9 cellular contexts compared by ENCODE assay signal in the genomic region with DNA sequence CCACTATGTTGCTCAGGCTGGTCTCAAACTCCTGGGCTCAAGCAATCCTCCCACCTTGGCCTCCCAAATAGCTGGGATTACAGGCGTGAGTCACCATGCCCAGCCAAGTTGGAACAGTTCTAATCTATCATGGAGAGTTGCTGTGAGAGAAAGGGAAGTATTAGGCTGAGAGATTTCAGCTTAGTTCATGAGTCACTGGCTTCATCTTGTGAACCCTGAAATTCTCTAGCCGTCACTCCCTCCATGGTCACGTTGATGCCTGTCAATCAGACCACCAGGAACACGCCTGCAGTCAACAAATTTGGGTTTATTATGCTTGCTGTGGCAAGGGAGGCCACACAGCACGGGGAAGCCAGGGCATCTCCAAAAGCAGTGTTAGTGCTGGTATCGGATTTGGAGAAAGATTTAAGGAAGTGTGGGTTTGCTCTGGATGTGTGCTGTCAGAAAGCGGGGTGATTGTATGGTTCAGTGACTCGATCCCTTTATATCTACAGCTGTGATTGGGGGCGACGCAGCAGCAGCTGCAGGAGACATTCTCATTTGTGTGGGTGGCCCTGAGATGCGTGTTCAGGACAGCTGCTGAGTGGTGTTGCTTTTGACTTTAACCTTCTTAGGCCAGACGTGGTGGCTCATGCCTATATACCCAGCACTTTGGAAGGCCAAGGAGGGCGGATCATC. TPM values are rescaled to one million over a fixed set of nuclear protein-coding genes. Genes with fewer than 3 reads are reported as not detected.
DNase-seq lines count a peak whose midpoint lies in the region; ATAC-seq, FAIRE-seq and TF ChIP-seq lines count a peak whose summit lies in the region.
"Had no signal": no experiment of that assay in that cellular context is flagged by ENCODE, and none has a peak within 500 bp of the region (broad histone marks: within the 10 kb centered on the region; RNA-seq: fewer than 3 reads in every experiment).

No MANE protein-coding gene starts in this region.

- H3K27ac ChIP-seq in epithelial cell of prostate (peak overlapping the region; percentile 94), thoracic aorta (peak overlapping the region; percentile 78 to 79), kidney (ENCODE audit: low read depth in 2 of 2, low read length in 2 of 2) (no peak overlapping the region)

- H3K36me3 ChIP-seq in thoracic aorta (peaks cover 17% of the 10 kb centered on the region), kidney (ENCODE audit: control insufficient read depth in 1 of 2, insufficient read depth in 2 of 2, low read length in 2 of 2) (no peaks in the 10 kb centered on the region)

- peaks cover 27 to 63% of the 10 kb centered on the region in 2 donors for H3K4me1 ChIP-seq in thoracic aorta (ENCODE audit: control insufficient read depth in 1 of 2, low read depth in 2 of 2)
- H3K4me1 ChIP-seq in kidney (ENCODE audit: control insufficient read depth in 1 of 2, insufficient read depth in 1 of 2, low read depth in 1 of 2, low read length in 2 of 2), result peaks cover 0 to 4% of the 10 kb centered on the region in 2 donors

- ATAC-seq in thoracic aorta (ENCODE audit: insufficient number of reproducible peaks, low FRiP score, low read depth) (no peak), HG03571 (IDR thresholded peaks at IDR 0.05; ENCODE audit: unreplicated experiment) (no peak)
- ATAC-seq: activated CD8-positive, alpha-beta memory T cell treated with anti-CD3 and anti-CD28 coated beads, Interleukin-2, amount 10 ng/mL, durations not matched to agents 7 days and 5 days; naive thymus-derived CD8-positive, alpha-beta T cell had no signal

- FAIRE-seq in kidney (lab: Jason Lieb, UNC), result no peak

- TF ChIP-seq CTCF in thoracic aorta (IDR thresholded peaks at IDR 0.05) (no peak), kidney (IDR thresholded peaks at IDR 0.05; ENCODE audit: borderline replicate concordance, extremely low read depth, insufficient read depth) (no peak)

- no peaks in the 10 kb centered on the region for H3K27me3 ChIP-seq in thoracic aorta (replicated peaks; ENCODE audit: insufficient read depth)

- DNase-seq in NCI-H226 (peak; percentile 91), epithelial cell of prostate (ENCODE audit: low read depth, low spot score) (peak; percentile 64), thoracic aorta (ENCODE audit: low spot score) (no peak), kidney (no peak), DMS 273 treated with DMSO at 0.1 percent for 48 hours (lab: John Stamatoyannopoulos, UW) (no peak)
- DNase-seq: activated CD8-positive, alpha-beta memory T cell treated with anti-CD3 and anti-CD28 coated beads, Interleukin-2, amount 10 ng/mL, durations not matched to agents 7 days and 5 days; KG1; naive thymus-derived CD8-positive, alpha-beta T cell had no signal

- no peaks in the 10 kb centered on the region for H3K9me3 ChIP-seq in thoracic aorta
- H3K9me3 ChIP-seq in kidney (ENCODE audit: control insufficient read depth in 1 of 2, low read length in 2 of 2), result no peaks in the 10 kb centered on the region

- intact Hi-C loops in kidney (cut with DNase I), result no loop called here

- H3K4me3 ChIP-seq in thoracic aorta, result no peak overlapping the region
- H3K4me3 ChIP-seq in kidney (ENCODE audit: low read length in 2 of 2), result no peak overlapping the region

- no peak overlapping the region for H3K9ac ChIP-seq in kidney (ENCODE audit: low read length in 2 of 2)

RNA-seq across cellular contexts. Expression of a gene that starts 18.7 kb away (rescaled TPM):
- under 1 TPM; 0.81 to 0.99 TPM for total RNA-seq in thoracic aorta
- total RNA-seq in kidney, result 0.91 TPM
- polyA plus RNA-seq in kidney (ENCODE audit: insufficient read depth, low read depth, low replicate concordance), result 11.8 TPM

RNA-seq across cellular contexts. Expression of a gene that starts 30.2 kb away (rescaled TPM):
- total RNA-seq in thoracic aorta (100 to 1,000 TPM; 731 to 997 TPM), kidney (89.3 TPM)
- polyA plus RNA-seq in kidney (ENCODE audit: insufficient read depth, low read depth, low replicate concordance), result 16.6 TPM
- total RNA-seq: activated CD8-positive, alpha-beta memory T cell treated with anti-CD3 and anti-CD28 coated beads, Interleukin-2, amount 10 ng/mL, durations not matched to agents 7 days and 5 days; naive thymus-derived CD8-positive, alpha-beta T cell had no signal
- polyA plus RNA-seq: naive thymus-derived CD8-positive, alpha-beta T cell had no signal

RNA-seq across cellular contexts. Expression of a gene that starts 46.5 kb away (rescaled TPM):
- total RNA-seq in thoracic aorta, result not detected
- total RNA-seq in kidney, result 2.0 TPM
- 25.4 TPM for polyA plus RNA-seq in kidney (ENCODE audit: insufficient read depth, low read depth, low replicate concordance)
- total RNA-seq: activated CD8-positive, alpha-beta memory T cell treated with anti-CD3 and anti-CD28 coated beads, Interleukin-2, amount 10 ng/mL, durations not matched to agents 7 days and 5 days; naive thymus-derived CD8-positive, alpha-beta T cell had no signal
- polyA plus RNA-seq: naive thymus-derived CD8-positive, alpha-beta T cell had no signal

RNA-seq across cellular contexts. Expression of a gene that starts 52.7 kb away (rescaled TPM):
- 1 to 10 TPM; 2.4 to 7.5 TPM for total RNA-seq in thoracic aorta
- total RNA-seq in kidney, result 1.5 TPM
- polyA plus RNA-seq in kidney (ENCODE audit: insufficient read depth, low read depth, low replicate concordance), result 12.2 TPM

RNA-seq across cellular contexts. Expression of a gene that starts 58.7 kb away (rescaled TPM):
- total RNA-seq in thoracic aorta (10 to 100 TPM; 52.3 to 96.9 TPM), kidney (70.7 TPM)
- polyA plus RNA-seq in kidney (ENCODE audit: insufficient read depth, low read depth, low replicate concordance), result 9.4 TPM

Comparison
In these comparisons a context has a peak if more than half of its experiments do, and no peak if none do; other contexts are left out.
1. DNase-seq: peak in NCI-H226 (single experiment) and epithelial cell of prostate (single experiment); none in thoracic aorta (single experiment), kidney (single experiment) and DMS 273 treated with DMSO at 0.1 percent for 48 hours (single experiment).
2. H3K27ac ChIP-seq: peak in epithelial cell of prostate (single experiment) and thoracic aorta (2 of 2); none in kidney (0 of 2).